Comparison of ENCODE assay signal across 16 cellular contexts in the genomic region with DNA sequence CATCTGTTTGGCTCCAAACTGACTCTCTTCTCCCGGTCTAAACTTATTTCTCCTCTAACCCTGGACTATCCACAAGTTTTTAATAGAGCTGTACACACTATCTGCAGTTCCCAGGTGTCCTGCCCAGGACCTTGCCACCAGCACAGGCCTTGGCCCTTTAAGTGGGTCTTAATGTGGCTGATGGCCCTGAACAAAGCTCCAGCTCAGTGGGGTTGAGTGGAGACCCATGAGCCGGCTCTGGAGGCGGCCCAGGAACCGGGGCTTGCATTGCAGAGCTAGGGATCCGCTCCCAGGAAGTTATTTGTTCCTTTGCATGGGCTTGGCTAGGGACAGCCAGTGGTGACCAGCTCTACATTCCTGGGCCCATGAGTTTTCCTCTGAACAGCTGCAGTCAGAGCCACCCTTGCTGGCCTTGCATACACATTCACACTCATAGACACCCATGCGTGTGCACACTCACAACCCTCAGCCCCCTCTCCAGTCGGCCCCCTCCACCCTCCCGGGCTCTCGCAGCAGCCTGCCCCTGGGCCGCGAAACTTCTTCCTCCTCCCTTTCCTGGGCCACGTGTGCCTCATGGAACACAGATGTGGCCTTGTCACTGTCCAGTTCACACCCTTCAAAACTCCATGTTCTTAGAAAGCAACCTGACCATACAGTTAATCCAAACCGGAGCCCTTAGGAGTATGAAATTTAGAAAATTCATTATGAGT. TPM values are rescaled to one million over a fixed set of nuclear protein-coding genes. Genes with fewer than 3 reads are reported as not detected.
"Had no signal": no experiment of that assay in that cellular context is flagged by ENCODE, and none has a peak within 500 bp of the region (broad histone marks: within the 10 kb centered on the region; RNA-seq: fewer than 3 reads in every experiment).

No MANE protein-coding gene starts in this region.

- H3K27me3 Mint-ChIP-seq: activated naive CD4-positive, alpha-beta T cell treated with anti-CD3 and anti-CD28 coated beads, Interleukin-2, amount 50 U/mL, for 24 hours; T-helper 17 cell had no signal

- H3K36me3 ChIP-seq: breast epithelium, uterus had no signal

- H3K36me3 Mint-ChIP-seq: natural killer cell had no signal

- DNase-seq: endodermal cell; erythroblast; hypothalamus; left cardiac atrium; natural killer cell; stimulated activated CD4-positive, alpha-beta T cell treated with anti-CD3 and anti-CD28 coated beads, Interleukin-4, amount 100 ng/mL, for 4 hours; T-helper 17 cell; thyroid gland; uterus had no signal

- ATAC-seq: activated CD4-positive, CD25-positive, alpha-beta regulatory T cell treated with anti-CD3 and anti-CD28 coated beads, Interleukin-2, amount 50 U/mL, for 24 hours; left cardiac atrium; natural killer cell; T-helper 17 cell had no signal

- H3K27ac ChIP-seq: breast epithelium, thyroid gland, uterus had no signal

- H3K4me3 Mint-ChIP-seq: activated naive CD4-positive, alpha-beta T cell treated with anti-CD3 and anti-CD28 coated beads, Interleukin-2, amount 50 U/mL, for 24 hours; endodermal cell; natural killer cell; T-helper 17 cell had no signal

- H3K4me3 ChIP-seq: breast epithelium, lung, thyroid gland, uterus had no signal

- H3K4me1 ChIP-seq: breast epithelium, uterus had no signal

- H3K27me3 ChIP-seq: thyroid gland, uterus had no signal

- H3K27ac Mint-ChIP-seq: activated naive CD4-positive, alpha-beta T cell treated with anti-CD3 and anti-CD28 coated beads, Interleukin-2, amount 50 U/mL, for 24 hours; activated T-helper 2 cell treated with anti-CD3 and anti-CD28 coated beads, Interferon-gamma antibody, Interleukin-2, Interleukin-4, amounts not matched to agents 10 μg/mL and 5 μg/mL and 100 μg/mL, durations not matched to agents 14 hours and 24 hours and 36 hours; natural killer cell; T-helper 17 cell had no signal

- H3K9me3 Mint-ChIP-seq: activated naive CD4-positive, alpha-beta T cell treated with anti-CD3 and anti-CD28 coated beads, Interleukin-2, amount 50 U/mL, for 24 hours; activated T-helper 2 cell treated with anti-CD3 and anti-CD28 coated beads, Interferon-gamma antibody, Interleukin-2, Interleukin-4, amounts not matched to agents 10 μg/mL and 5 μg/mL and 100 μg/mL, durations not matched to agents 14 hours and 24 hours and 36 hours; natural killer cell had no signal

RNA-seq across cellular contexts. Expression of a gene that starts 58.2 kb away (rescaled TPM):
- total RNA-seq: activated T-helper 2 cell treated with anti-CD3 and anti-CD28 coated beads, Interferon-gamma antibody, Interleukin-2, Interleukin-4, amounts not matched to agents 10 μg/mL and 5 μg/mL and 100 μg/mL, durations not matched to agents 14 hours and 24 hours and 36 hours; chondrocyte; mononuclear cell; natural killer cell; T-helper 17 cell had no signal
